16 cellular contexts compared by ENCODE assay signal in the genomic region with DNA sequence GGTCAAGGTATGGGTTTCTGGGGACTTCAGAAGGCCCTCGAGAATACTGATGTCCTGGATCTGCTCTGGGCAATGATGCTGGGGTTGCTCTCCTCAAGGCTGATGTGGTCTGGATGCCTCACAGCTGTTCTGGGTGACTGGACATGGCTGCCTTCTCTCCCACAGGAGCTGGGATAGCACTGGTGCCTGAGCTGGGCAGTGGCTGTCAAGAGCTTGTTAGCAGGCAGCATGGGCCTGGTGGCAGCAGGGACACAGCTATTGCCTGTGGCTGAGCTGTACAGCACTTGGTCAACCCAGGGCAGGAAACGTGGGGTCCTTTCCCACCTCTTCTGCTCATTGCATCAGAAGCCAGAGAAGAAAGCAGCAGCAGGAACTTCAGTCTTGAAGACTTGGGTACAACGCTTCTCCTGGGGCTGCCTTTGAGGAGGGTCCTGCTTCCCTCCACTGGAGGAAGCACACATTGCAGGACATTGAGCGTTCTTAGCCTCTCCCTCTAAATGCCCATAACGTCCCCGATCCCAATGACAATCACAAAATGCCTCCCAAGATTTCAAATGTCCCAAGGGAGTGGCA. TPM values are rescaled to one million over a fixed set of nuclear protein-coding genes. Genes with fewer than 3 reads are reported as not detected.
"Had no signal": no experiment of that assay in that cellular context is flagged by ENCODE, and none has a peak within 500 bp of the region (broad histone marks: within the 10 kb centered on the region; RNA-seq: fewer than 3 reads in every experiment).

No MANE protein-coding gene starts in this region.

- H3K27ac ChIP-seq: ascending aorta, breast epithelium, hepatocyte, lower lobe of right lung, pancreas, tibial artery, vagina had no signal

- H3K27me3 ChIP-seq: ascending aorta, breast epithelium, hepatocyte, pancreas, tibial artery, vagina had no signal

- DNase-seq: activated CD4-positive, alpha-beta T cell treated with anti-CD3 and anti-CD28 coated beads for 1 hour; activated CD4-positive, alpha-beta T cell treated with anti-CD3 and anti-CD28 coated beads, Interleukin-2, amount 50 U/mL, for 4 hours; activated naive CD4-positive, alpha-beta T cell treated with Interleukin-2 at 50 U/mL for 16 hours; lower lobe of right lung; retina; stimulated activated CD4-positive, alpha-beta T cell treated with anti-CD3 and anti-CD28 coated beads, Interleukin-4, amount 100 ng/mL, for 24 hours; stimulated activated naive CD4-positive, alpha-beta T cell; T-cell; T-helper 9 cell; tibial artery had no signal

- H3K36me3 ChIP-seq: ascending aorta, breast epithelium, lower lobe of right lung, pancreas, tibial artery, vagina had no signal

- H3K9me3 ChIP-seq: ascending aorta, breast epithelium, lower lobe of right lung, pancreas, tibial artery, vagina had no signal

- H3K4me3 ChIP-seq: ascending aorta, breast epithelium, hepatocyte, lower lobe of right lung, pancreas, tibial artery, vagina had no signal

- H3K4me1 ChIP-seq: ascending aorta, breast epithelium, lower lobe of right lung, pancreas, tibial artery, vagina had no signal

RNA-seq across cellular contexts. Expression of a gene that starts 13.0 kb away (rescaled TPM):
- total RNA-seq: activated T-helper 17 cell treated with anti-CD3 and anti-CD28 coated beads, Interleukin-2, amount 50 U/mL, for 72 hours; T-cell had no signal
